In the genomic region with DNA sequence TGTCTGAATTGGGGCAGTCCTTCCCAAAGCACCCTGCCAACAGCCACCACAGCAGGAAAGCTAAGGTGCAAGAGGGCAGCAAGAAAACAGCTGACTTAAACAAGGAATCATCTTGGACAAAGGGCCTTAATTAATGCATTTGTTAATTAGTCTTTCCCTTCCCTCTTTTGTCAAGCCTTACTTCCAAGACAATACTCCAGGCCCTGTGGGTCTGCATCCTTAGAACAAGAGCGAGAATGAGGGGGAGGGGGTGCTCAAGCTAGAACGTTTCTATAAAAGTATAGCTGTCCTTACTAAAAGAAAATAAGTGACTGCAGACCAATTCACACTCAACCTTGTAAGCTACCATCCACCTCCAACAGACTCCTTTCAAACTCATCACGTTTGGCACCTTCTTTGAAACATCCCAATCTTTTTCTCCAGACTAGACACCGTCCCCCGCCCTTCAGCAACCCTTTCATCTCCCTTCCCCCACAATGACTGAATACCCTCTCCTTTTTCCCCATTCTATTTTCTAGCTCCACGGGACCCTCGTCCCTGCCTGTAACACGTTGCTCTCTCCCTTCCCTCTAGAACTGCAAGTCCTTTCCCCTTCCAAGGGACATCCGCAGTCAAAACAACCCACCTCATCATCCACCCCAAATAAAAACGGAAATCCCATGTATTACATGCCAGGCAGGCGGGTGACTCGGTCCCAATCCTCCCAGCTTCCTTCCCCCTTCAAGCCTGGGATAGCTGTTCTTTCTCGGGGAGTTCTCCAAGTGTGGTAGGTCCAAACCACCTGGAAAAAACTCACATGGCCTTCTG, we compare ENCODE assay signal across 8 cellular contexts.
DNase-seq lines count a peak whose midpoint lies in the region; ATAC-seq and TF ChIP-seq lines count a peak whose summit lies in the region.

No MANE protein-coding gene starts in this region.

- in situ Hi-C loops in mammary epithelial cell (cut with MboI; ENCODE audit: low sequenced_read_pairs in 2 of 2): no loop called here

- H2AFZ ChIP-seq in Karpas-422 (ENCODE audit: low read length) (no peak overlapping the region), mammary epithelial cell (ENCODE audit: low read depth, low read length) (peak overlapping the region; percentile 85), mesenchymal stem cell (ENCODE audit: low read depth, low read length) (no peak overlapping the region)

- H3K4me2 ChIP-seq in DOHH2 (ENCODE audit: low read length) (peak overlapping the region; percentile 76), Karpas-422 (ENCODE audit: low read depth, low read length, poor library complexity, severe bottlenecking) (peak overlapping the region; percentile 75), mammary epithelial cell (ENCODE audit: insufficient read depth, low read depth, low read length) (peak overlapping the region; percentile 77), mesenchymal stem cell (ENCODE audit: low read length, poor library complexity, severe bottlenecking) (peak overlapping the region; percentile 81)

- H3K27ac ChIP-seq in DOHH2 (ENCODE audit: low read depth, low read length) (peak overlapping the region; percentile 71), Karpas-422 (ENCODE audit: low read length) (peak overlapping the region; percentile 84), mammary epithelial cell (ENCODE audit: insufficient read depth, low read depth, low read length) (peak overlapping the region; percentile 16), mesenchymal stem cell (ENCODE audit: low read length, poor library complexity, severe bottlenecking) (peak overlapping the region; percentile 33), vagina (peak overlapping the region; percentile 91)

- no peak overlapping the region for H4K8ac ChIP-seq in mesenchymal stem cell (ENCODE audit: low read length)

- WGBS in mammary epithelial cell (ENCODE audit: low coverage, missing lambda C conversion rate): 33% methylated on average over 10 of the region's 13 CpGs
- WGBS in mesenchymal stem cell: 1% methylated on average over 12 of the region's 13 CpGs

- H3K36me3 ChIP-seq in DOHH2 (ENCODE audit: control insufficient read depth, low read length): peaks cover 12% of the 10 kb centered on the region
- H3K36me3 ChIP-seq in Karpas-422 (ENCODE audit: insufficient read depth, low read length): peaks cover 15% of the 10 kb centered on the region; the same call in 1 of the 2 replicates
- no peaks in the 10 kb centered on the region for H3K36me3 ChIP-seq in mammary epithelial cell (ENCODE audit: insufficient read depth, low read length)
- H3K36me3 ChIP-seq in mesenchymal stem cell (ENCODE audit: control insufficient read depth in 1 of 2, insufficient read depth in 2 of 2, low read depth in 1 of 2, low read length in 2 of 2): peaks cover 0 to 6% of the 10 kb centered on the region in 2 experiments
- no peaks in the 10 kb centered on the region for H3K36me3 ChIP-seq in vagina

- H3K9ac ChIP-seq in Karpas-422 (ENCODE audit: low read length) (peak overlapping the region; percentile 98), mammary epithelial cell (ENCODE audit: insufficient read depth, low read length) (peak overlapping the region; percentile 78), mesenchymal stem cell (ENCODE audit: low read length) (peak overlapping the region; percentile 81)

- H3K27me3 ChIP-seq in DOHH2 (ENCODE audit: control insufficient read depth, low read length) (no peaks in the 10 kb centered on the region), Karpas-422 (ENCODE audit: low read length) (no peaks in the 10 kb centered on the region), mammary epithelial cell (ENCODE audit: insufficient read depth, low read length) (no peaks in the 10 kb centered on the region), mesenchymal stem cell (ENCODE audit: control insufficient read depth in 1 of 2, insufficient read depth in 1 of 2, low read length in 2 of 2) (no peaks in the 10 kb centered on the region), vagina (no peaks in the 10 kb centered on the region)

- H2BK12ac ChIP-seq in mesenchymal stem cell (ENCODE audit: low read length in 2 of 2): no peak overlapping the region

- H4K20me1 ChIP-seq in DOHH2 (ENCODE audit: control insufficient read depth, insufficient read depth, low read depth, low read length) (peaks cover 16% of the 10 kb centered on the region), Karpas-422 (ENCODE audit: insufficient read depth, low read depth, low read length) (peaks cover 31% of the 10 kb centered on the region), mammary epithelial cell (ENCODE audit: insufficient read depth, low read length) (no peaks in the 10 kb centered on the region)

- TF ChIP-seq POLR2A in vagina (IDR thresholded peaks at IDR 0.05): no peak

- H3F3A ChIP-seq in DOHH2 (ENCODE audit: control insufficient read depth, insufficient read depth): no peaks in the 10 kb centered on the region

- BruUV-seq in mammary epithelial cell (replicated peaks; lab: Mats Ljungman, UMichigan): no TSS peak

- dilution Hi-C loops in mammary epithelial cell (cut with HindIII; ENCODE audit: low sequenced_read_pairs): no loop called here

- peak overlapping the region in 1 of 2 experiments; percentile 74 for H3K23ac ChIP-seq in mesenchymal stem cell (ENCODE audit: low read length in 2 of 2)

- ATAC-seq in HG02623 (IDR thresholded peaks at IDR 0.05; ENCODE audit: unreplicated experiment) (no peak), HG03159 (IDR thresholded peaks at IDR 0.05; ENCODE audit: unreplicated experiment) (no peak)

- DNase-seq in Karpas-422 (no peak), mammary epithelial cell (no peak), mesenchymal stem cell (no peak), vagina (ENCODE audit: extremely low spot score in 2 of 2) (no peak), LoVo (ENCODE audit: low spot score) (no peak)

- peaks cover 24% of the 10 kb centered on the region for H3K4me1 ChIP-seq in DOHH2 (ENCODE audit: control insufficient read depth, low read length)
- H3K4me1 ChIP-seq in Karpas-422 (ENCODE audit: low read length): peaks cover 37% of the 10 kb centered on the region
- H3K4me1 ChIP-seq in mammary epithelial cell (ENCODE audit: insufficient read depth, low read length): peaks cover 18% of the 10 kb centered on the region
- H3K4me1 ChIP-seq in mesenchymal stem cell (ENCODE audit: control insufficient read depth, insufficient read depth, low read depth, low read length): peaks cover 6% of the 10 kb centered on the region
- H3K4me1 ChIP-seq in vagina: peaks cover 55% of the 10 kb centered on the region

- no peak overlapping the region for H4K91ac ChIP-seq in mesenchymal stem cell (ENCODE audit: low read length)

- no peak overlapping the region for H2BK5ac ChIP-seq in mesenchymal stem cell (ENCODE audit: low read depth, low read length, poor library complexity, severe bottlenecking)

- intact Hi-C loops in mammary epithelial cell (cut with micrococcal nuclease): loop anchor here (5.0 kb wide), 1 partner anchor 71 kb away; no protein-coding TSS in a partner anchor
- intact Hi-C loops in vagina (cut with DNase I): loop anchor here (10.0 kb wide), 1 partner anchor 81 kb away; a partner anchor contains a TSS

- CTCF ChIA-PET in mammary epithelial cell (lab: Charles Lee; ENCODE audit: low non-redundant PET): no interaction called here

- H3K4me3 ChIP-seq in DOHH2 (ENCODE audit: low read length) (peak overlapping the region; percentile 80), Karpas-422 (ENCODE audit: low read length) (peak overlapping the region; percentile 78), mammary epithelial cell (replicated peaks in 1 of 3; ENCODE audit: insufficient read depth in 1 of 3, low read depth in 2 of 3, low read length in 3 of 3) (peak overlapping the region; percentile 84 to 92 (median 90)), mesenchymal stem cell (ENCODE audit: insufficient read depth in 1 of 2, low read depth in 1 of 2, low read length in 2 of 2) (peak overlapping the region; percentile 77 to 92), vagina (peak overlapping the region; percentile 95 to 97)

- no peak overlapping the region for H2AK5ac ChIP-seq in mesenchymal stem cell (ENCODE audit: low read length, severe bottlenecking)

- no peaks in the 10 kb centered on the region for H3K9me2 ChIP-seq in DOHH2 (replicated peaks; ENCODE audit: control insufficient read depth, low read length)
- H3K9me2 ChIP-seq in Karpas-422 (replicated peaks; ENCODE audit: insufficient read depth, low read length): no peaks in the 10 kb centered on the region

- H3K79me2 ChIP-seq in DOHH2 (ENCODE audit: control insufficient read depth, low read length) (peaks cover 60% of the 10 kb centered on the region), Karpas-422 (ENCODE audit: low read length) (peaks cover 60% of the 10 kb centered on the region), mammary epithelial cell (ENCODE audit: insufficient read depth, low read length) (peaks cover 46% of the 10 kb centered on the region)

- no peak overlapping the region for H2BK15ac ChIP-seq in mesenchymal stem cell (ENCODE audit: low read depth, poor library complexity, severe bottlenecking)

- H3K18ac ChIP-seq in mesenchymal stem cell (ENCODE audit: low read depth in 1 of 2, low read length in 2 of 2): peak overlapping the region; percentile 53 to 89

- no peaks in the 10 kb centered on the region for H3K9me3 ChIP-seq in DOHH2 (ENCODE audit: control insufficient read depth, insufficient read depth, low read length)
- H3K9me3 ChIP-seq in Karpas-422 (ENCODE audit: low read length): no peaks in the 10 kb centered on the region
- no peaks in the 10 kb centered on the region for H3K9me3 ChIP-seq in mammary epithelial cell (replicated peaks; ENCODE audit: insufficient read depth, low read length)
- H3K9me3 ChIP-seq in mesenchymal stem cell (ENCODE audit: control insufficient read depth, low read length): no peaks in the 10 kb centered on the region
- no peaks in the 10 kb centered on the region for H3K9me3 ChIP-seq in vagina

- no peak overlapping the region for H2BK120ac ChIP-seq in mesenchymal stem cell (ENCODE audit: low read depth, low read length)

- H3K79me1 ChIP-seq in mesenchymal stem cell (replicated peaks; ENCODE audit: low read length, poor library complexity, severe bottlenecking): peaks cover 14% of the 10 kb centered on the region

- H3K14ac ChIP-seq in mesenchymal stem cell (ENCODE audit: low read length in 2 of 2): peak overlapping the region in 1 of 2 experiments; percentile 57

- no peak overlapping the region for H3K4ac ChIP-seq in mesenchymal stem cell (ENCODE audit: low read depth in 1 of 2, low read length in 2 of 2)

- TF ChIP-seq CTCF in DOHH2 (IDR thresholded peaks at IDR 0.05; ENCODE audit: low read depth, low read length, poor library complexity, severe bottlenecking) (no peak), mammary epithelial cell (conservative IDR thresholded peaks at IDR 0.05 in 1 of 2, IDR thresholded peaks at IDR 0.05 in 1 of 2; ENCODE audit: extremely low read depth in 1 of 2, insufficient read depth in 1 of 2, low read depth in 1 of 2, low read length in 2 of 2) (no peak), vagina (IDR thresholded peaks at IDR 0.05) (no peak)

Comparison
In these comparisons a context has a peak if more than half of its experiments do, and no peak if none do; other contexts are left out.
1. H3K27ac ChIP-seq: peak in every context shown above with its lines; median percentile 91 in vagina; 84 in Karpas-422; 71 in DOHH2; 33 in mesenchymal stem cell; 16 in mammary epithelial cell.